Comparison of ENCODE assay signal across 14 cellular contexts in genomic region chr12:103102225-103102744, GRCh38.
DNase-seq lines count a peak whose midpoint lies in the region; ATAC-seq and TF ChIP-seq lines count a peak whose summit lies in the region.
"Had no signal": no experiment of that assay in that cellular context is flagged by ENCODE, and none has a peak within 500 bp of the region (broad histone marks: within the 10 kb centered on the region; RNA-seq: fewer than 3 reads in every experiment).

No MANE protein-coding gene starts in this region.

- peaks cover 9% of the 10 kb centered on the region for H3K4me1 ChIP-seq in BE2C
- no peaks in the 10 kb centered on the region for H3K4me1 ChIP-seq in right cardiac atrium (ENCODE audit: control insufficient read depth, insufficient read depth, low read length)
- H3K4me1 ChIP-seq: transverse colon had no signal

- H3K27ac ChIP-seq in caudate nucleus (ENCODE audit: low read depth, low read length) (no peak overlapping the region), right cardiac atrium (ENCODE audit: low read length) (no peak overlapping the region)
- H3K27ac ChIP-seq: HL-60, transverse colon had no signal

- peak; percentile 83 for DNase-seq in GM12865 (ENCODE audit: low read depth)
- peak; percentile 16 for DNase-seq in GM19238 (ENCODE audit: insufficient read length, low spot score)
- DNase-seq in BE2C: no peak
- DNase-seq in caudate nucleus (lab: John Stamatoyannopoulos, UW): no peak
- DNase-seq in right cardiac atrium: no peak
- no peak for DNase-seq in NCI-H2107 treated with DMSO at 0.1 percent for 48 hours (lab: John Stamatoyannopoulos, UW; ENCODE audit: unreplicated experiment)
- DNase-seq: activated CD8-positive, alpha-beta memory T cell treated with anti-CD3 and anti-CD28 coated beads, Interleukin-2, amount 10 ng/mL, durations not matched to agents 7 days and 5 days; GF-D8; NK-92 treated with Interleukin-12 subunit alpha and Interleukin-12 subunit beta, amount 100 ng/mL, for 24 hours; retina; transverse colon had no signal

- H3K9me3 ChIP-seq in BE2C (no peaks in the 10 kb centered on the region), right cardiac atrium (ENCODE audit: control insufficient read depth, low read length) (no peaks in the 10 kb centered on the region)
- H3K9me3 ChIP-seq: transverse colon had no signal

- H3K4me3 ChIP-seq in GM12865 (ENCODE audit: low read depth, low read length) (no peak overlapping the region), BE2C (ENCODE audit: low read depth, low read length) (no peak overlapping the region), right cardiac atrium (ENCODE audit: low read length) (no peak overlapping the region)
- H3K4me3 ChIP-seq: transverse colon had no signal

- H3K36me3 ChIP-seq in BE2C: no peaks in the 10 kb centered on the region
- H3K36me3 ChIP-seq: transverse colon had no signal

- intact Hi-C loops in right cardiac atrium (cut with DNase I): no loop called here

- ATAC-seq in HG02610 (IDR thresholded peaks at IDR 0.05; ENCODE audit: unreplicated experiment) (peak; percentile 87), HG03432 (IDR thresholded peaks at IDR 0.05; ENCODE audit: unreplicated experiment) (peak; percentile 82), right cardiac atrium (no peak)
- ATAC-seq: activated CD8-positive, alpha-beta memory T cell treated with anti-CD3 and anti-CD28 coated beads, Interleukin-2, amount 10 ng/mL, durations not matched to agents 7 days and 5 days had no signal

- WGBS in right cardiac atrium: 57% methylated on average over 2 of the region's 2 CpGs

- TF ChIP-seq CTCF in GM12865 (IDR thresholded peaks at IDR 0.05; ENCODE audit: insufficient read depth, low read depth, low read length, missing control alignments): no peak
- TF ChIP-seq CTCF in BE2C (IDR thresholded peaks at IDR 0.05; ENCODE audit: low read depth, low read length): no peak

- no peaks in the 10 kb centered on the region for H3K27me3 ChIP-seq in BE2C
- H3K27me3 ChIP-seq in right cardiac atrium (ENCODE audit: control insufficient read depth, insufficient read depth): no peaks in the 10 kb centered on the region
- H3K27me3 ChIP-seq: transverse colon had no signal

Comparison
In these comparisons a context has a peak if more than half of its experiments do, and no peak if none do; other contexts are left out.
1. DNase-seq: peak in GM12865 (single experiment) and GM19238 (single experiment); none in BE2C (single experiment), caudate nucleus (0 of 61), right cardiac atrium (0 of 3) and NCI-H2107 treated with DMSO at 0.1 percent for 48 hours (single experiment).
2. ATAC-seq: peak in HG02610 (single experiment) and HG03432 (single experiment); none in right cardiac atrium (0 of 2).